In genomic region chrX:42673411-42673810, GRCh38 we compare ENCODE assay signal across 27 cellular contexts.
"Had no signal": no experiment of that assay in that cellular context is flagged by ENCODE, and none has a peak within 500 bp of the region (broad histone marks: within the 10 kb centered on the region; RNA-seq: fewer than 3 reads in every experiment).

No MANE protein-coding gene starts in this region.

- H3K27ac ChIP-seq: epithelial cell of prostate, esophagus squamous epithelium, neutrophil, ovary, sigmoid colon, stomach, thyroid gland had no signal

- ATAC-seq: activated CD8-positive, alpha-beta memory T cell treated with anti-CD3 and anti-CD28 coated beads, Interleukin-2, amount 10 ng/mL, durations not matched to agents 7 days and 5 days; activated CD8-positive, alpha-beta T cell treated with anti-CD3 and anti-CD28 coated beads for 36 hours; left ventricle myocardium superior; stimulated activated naive B cell treated with anti-CD40 and anti-IgM and Interleukin-4, amounts not matched to agents 10 μg/mL and 1 μg/mL and 100 μg/mL, for 72 hours had no signal

- H3K4me3 ChIP-seq: esophagus squamous epithelium, ovary, sigmoid colon, stomach, thyroid gland had no signal

- H3K27me3 ChIP-seq: esophagus squamous epithelium, neutrophil, ovary, sigmoid colon, stomach, thyroid gland had no signal

- H3K9me3 ChIP-seq: esophagus squamous epithelium, neutrophil, ovary, sigmoid colon, thyroid gland had no signal

- H3K4me1 ChIP-seq: esophagus squamous epithelium, sigmoid colon, stomach, thyroid gland had no signal

- DNase-seq: activated B cell treated with CpG ODN at 0.5 μM for 24 hours; activated CD4-positive, alpha-beta T cell treated with anti-CD3 and anti-CD28 coated beads, Interleukin-2, amount 50 U/mL, for 1 hour; activated CD8-positive, alpha-beta memory T cell treated with anti-CD3 and anti-CD28 coated beads, Interleukin-2, amount 10 ng/mL, durations not matched to agents 7 days and 5 days; activated CD8-positive, alpha-beta T cell treated with anti-CD3 and anti-CD28 coated beads for 36 hours; activated naive CD4-positive, alpha-beta T cell treated with Interleukin-2 at 50 U/mL for 16 hours; activated T-cell treated with anti-CD3 and anti-CD28 coated beads, Interleukin-2, amount 50 U/mL, for 48 hours; amniotic stem cell; dermis blood vessel endothelial cell; effector CD4-positive, alpha-beta T cell; esophagus squamous epithelium; left ventricle myocardium superior; naive B cell; nephron progenitor cell; ovary; retina; sigmoid colon; stimulated activated CD4-positive, alpha-beta T cell treated with anti-CD3 and anti-CD28 coated beads, Interleukin-15, amount 100 ng/mL, for 24 hours; stimulated activated CD4-positive, alpha-beta T cell treated with anti-CD3 and anti-CD28 coated beads, Interleukin-2, amount 100 ng/mL, for 24 hours; stimulated activated naive B cell treated with anti-CD40 and anti-IgM and Interleukin-4, amounts not matched to agents 10 μg/mL and 1 μg/mL and 100 μg/mL, for 72 hours; stomach; T-helper 1 cell; thyroid gland had no signal

- FAIRE-seq: bronchial epithelial cell, frontal cortex, islet of Langerhans had no signal

- H3K36me3 ChIP-seq: esophagus squamous epithelium, neutrophil, ovary, sigmoid colon, stomach, thyroid gland had no signal
